26 cellular contexts compared by ENCODE assay signal in genomic region chr4:109094061-109094460, GRCh38.
"Had no signal": no experiment of that assay in that cellular context is flagged by ENCODE, and none has a peak within 500 bp of the region (broad histone marks: within the 10 kb centered on the region; RNA-seq: fewer than 3 reads in every experiment).

No MANE protein-coding gene starts in this region.

- H3K36me3 Mint-ChIP-seq: activated naive CD8-positive, alpha-beta T cell; immature natural killer cell; naive B cell had no signal

- H3K4me3 ChIP-seq: adrenal gland, coronary artery, esophagus muscularis mucosa, hepatocyte, lower lobe of right lung, mucosa of descending colon, suprapubic skin, tibial nerve had no signal

- DNase-seq: activated CD4-positive, alpha-beta T cell treated with anti-CD3 and anti-CD28 coated beads, Interleukin-2, amount 10 ng/mL, durations not matched to agents 24 days and 14 days; activated CD8-positive, alpha-beta T cell treated with anti-CD3 and anti-CD28 coated beads, Interleukin-2, amount 10 ng/mL, durations not matched to agents 7 days and 5 days; activated gamma-delta T cell; adrenal gland; foreskin fibroblast; immature natural killer cell; lower lobe of right lung; mesendoderm; mucosa of descending colon; naive B cell; occipital lobe; posterior cingulate gyrus; stimulated activated CD4-positive, alpha-beta T cell treated with anti-CD3 and anti-CD28 coated beads, Interleukin-4, amount 100 ng/mL, for 24 hours; stimulated activated naive CD8-positive, alpha-beta T cell treated with anti-CD3 and anti-CD28 coated beads, Interleukin-15, amount 100 ng/mL, for 72 hours; T1000 had no signal

- H3K9me3 Mint-ChIP-seq: activated CD4-positive, alpha-beta T cell treated with anti-CD3 and anti-CD28 coated beads, Interleukin-2, amount 10 ng/mL, durations not matched to agents 24 days and 14 days; activated T-helper 1 cell treated with anti-CD3 and anti-CD28 coated beads, Interleukin-12 subunit alpha, Interleukin-12 subunit beta, Interleukin-2, Interleukin-4 antibody, amounts not matched to agents 30 ng/mL and 10 ng/mL and 1 ng/mL, durations not matched to agents 14 hours and 24 hours and 36 hours; naive B cell; neural crest cell; stimulated activated naive CD8-positive, alpha-beta T cell treated with anti-CD3 and anti-CD28 coated beads, Interleukin-15, amount 100 ng/mL, for 72 hours had no signal

- H3K4me1 ChIP-seq: adrenal gland, lower lobe of right lung, suprapubic skin, tibial nerve had no signal

- H3K27ac Mint-ChIP-seq: activated CD4-positive, alpha-beta T cell treated with anti-CD3 and anti-CD28 coated beads, Interleukin-2, amount 10 ng/mL, durations not matched to agents 24 days and 14 days; activated CD8-positive, alpha-beta T cell treated with anti-CD3 and anti-CD28 coated beads, Interleukin-2, amount 10 ng/mL, durations not matched to agents 7 days and 5 days; activated naive CD8-positive, alpha-beta T cell; activated T-helper 1 cell treated with anti-CD3 and anti-CD28 coated beads, Interleukin-12 subunit alpha, Interleukin-12 subunit beta, Interleukin-2, Interleukin-4 antibody, amounts not matched to agents 30 ng/mL and 10 ng/mL and 1 ng/mL, durations not matched to agents 14 hours and 24 hours and 36 hours; immature natural killer cell; naive B cell; stimulated activated naive CD8-positive, alpha-beta T cell treated with anti-CD3 and anti-CD28 coated beads, Interleukin-15, amount 100 ng/mL, for 72 hours had no signal

- H3K4me1 Mint-ChIP-seq: activated CD4-positive, alpha-beta T cell treated with anti-CD3 and anti-CD28 coated beads, Interleukin-2, amount 10 ng/mL, durations not matched to agents 24 days and 14 days; immature natural killer cell; naive B cell; stimulated activated naive CD8-positive, alpha-beta T cell treated with anti-CD3 and anti-CD28 coated beads, Interleukin-15, amount 100 ng/mL, for 72 hours had no signal

- H3K4me3 Mint-ChIP-seq: activated CD4-positive, alpha-beta T cell treated with anti-CD3 and anti-CD28 coated beads, Interleukin-2, amount 10 ng/mL, durations not matched to agents 24 days and 14 days; activated CD8-positive, alpha-beta T cell treated with anti-CD3 and anti-CD28 coated beads, Interleukin-2, amount 10 ng/mL, durations not matched to agents 7 days and 5 days; activated naive CD8-positive, alpha-beta T cell; activated T-helper 1 cell treated with anti-CD3 and anti-CD28 coated beads, Interleukin-12 subunit alpha, Interleukin-12 subunit beta, Interleukin-2, Interleukin-4 antibody, amounts not matched to agents 30 ng/mL and 10 ng/mL and 1 ng/mL, durations not matched to agents 14 hours and 24 hours and 36 hours; immature natural killer cell; naive B cell; neural crest cell; stimulated activated naive CD8-positive, alpha-beta T cell treated with anti-CD3 and anti-CD28 coated beads, Interleukin-15, amount 100 ng/mL, for 72 hours had no signal

- H3K27me3 Mint-ChIP-seq: naive B cell had no signal

- H3K27ac ChIP-seq: adrenal gland, coronary artery, esophagus muscularis mucosa, hepatocyte, lower lobe of right lung, suprapubic skin, tibial nerve had no signal

- H3K36me3 ChIP-seq: adrenal gland, esophagus muscularis mucosa, lower lobe of right lung, suprapubic skin, tibial nerve had no signal

- ATAC-seq: activated CD4-positive, CD25-positive, alpha-beta regulatory T cell treated with anti-CD3 and anti-CD28 coated beads, Interleukin-2, amount 50 U/mL, for 24 hours; activated CD8-positive, alpha-beta T cell treated with anti-CD3 and anti-CD28 coated beads, Interleukin-2, amount 10 ng/mL, durations not matched to agents 7 days and 5 days; left lobe of liver; lower lobe of right lung; mucosa of descending colon; stimulated activated naive CD8-positive, alpha-beta T cell treated with anti-CD3 and anti-CD28 coated beads, Interleukin-15, amount 100 ng/mL, for 72 hours had no signal

- H3K9me3 ChIP-seq: adrenal gland, esophagus muscularis mucosa, lower lobe of right lung, mucosa of descending colon, suprapubic skin, tibial nerve had no signal

- H3K27me3 ChIP-seq: adrenal gland, esophagus muscularis mucosa, hepatocyte, suprapubic skin, tibial nerve had no signal

- FAIRE-seq: bronchial epithelial cell had no signal
